ENCODE assay signal across 8 cellular contexts in the genomic region with DNA sequence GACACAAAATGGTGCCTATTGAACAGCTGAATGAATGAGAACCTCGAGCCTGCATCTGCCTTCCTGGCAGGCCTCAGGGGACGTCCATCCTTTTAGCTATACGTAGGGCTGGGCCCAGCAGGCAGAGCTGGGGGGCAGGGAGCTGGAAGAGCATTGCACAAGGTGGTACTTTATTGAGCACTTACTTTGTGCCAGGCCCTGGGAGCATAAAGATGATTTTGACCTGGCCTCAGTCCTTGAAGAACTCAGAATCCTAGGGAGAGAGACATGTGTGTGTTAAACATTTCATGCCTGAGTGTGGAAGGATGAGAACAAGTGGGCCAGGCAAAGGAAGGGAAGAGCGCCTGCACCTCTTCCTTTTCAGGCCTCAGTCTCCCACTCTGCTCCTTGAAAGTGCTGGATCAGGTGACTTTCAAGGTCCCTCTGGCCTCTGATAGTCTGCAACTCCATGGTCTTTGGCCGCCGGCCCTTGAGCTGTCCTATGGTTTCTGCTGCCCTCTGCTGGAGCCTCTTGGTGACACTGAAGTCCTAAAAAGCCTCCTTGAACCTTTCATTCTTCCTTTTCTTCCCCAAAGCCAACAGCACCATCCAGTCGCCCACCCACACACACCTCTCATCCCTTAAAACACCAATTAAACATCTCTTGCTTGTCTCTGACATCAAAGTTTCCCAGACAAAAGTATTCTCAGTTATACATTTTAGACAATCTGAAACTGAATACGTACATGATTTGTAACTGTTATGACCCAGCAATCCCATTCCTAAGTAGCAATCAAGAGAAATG. TPM values are rescaled to one million over a fixed set of nuclear protein-coding genes. Genes with fewer than 3 reads are reported as not detected.
DNase-seq lines count a peak whose midpoint lies in the region; ATAC-seq, FAIRE-seq and TF ChIP-seq lines count a peak whose summit lies in the region.

No MANE protein-coding gene starts in this region.

- CTCF ChIA-PET in AG04450 (lab: Charles Lee): interaction anchor here (0.7 to 6.7 kb wide), 34 partner anchors 9 to 206 kb away, joined by 3 to 108 read pairs (median 6); a partner anchor contains a TSS

- FAIRE-seq in GM19239 (lab: Jason Lieb, UNC): peak; percentile 40

- no peaks in the 10 kb centered on the region for H3K36me3 ChIP-seq in WERI-Rb-1

- H3K4me3 ChIP-seq in AG04450 (ENCODE audit: low read depth, low read length): no peak overlapping the region
- H3K4me3 ChIP-seq in WERI-Rb-1 (ENCODE audit: low read depth, low read length): no peak overlapping the region

- no peak for ATAC-seq in HG03354 (IDR thresholded peaks at IDR 0.05; ENCODE audit: poor library complexity, severe bottlenecking, unreplicated experiment)

- H3K27me3 ChIP-seq in AG04450 (ENCODE audit: control insufficient read depth, insufficient read depth, low read length) (peaks cover 20% of the 10 kb centered on the region), WERI-Rb-1 (ENCODE audit: insufficient read depth, low read depth, severe bottlenecking) (no peaks in the 10 kb centered on the region)

- DNase-seq in AG04450 (ENCODE audit: low read depth, low spot score) (peak; percentile 49), GM19239 (ENCODE audit: insufficient read length, low spot score) (peak; percentile 74), NCI-H2196 (lab: John Stamatoyannopoulos, UW; ENCODE audit: unreplicated experiment) (peak; percentile 90), WERI-Rb-1 (peak; percentile 93), caudate nucleus (lab: John Stamatoyannopoulos, UW) (peak in 56 of 61 donors; percentile 10 to 75 (median 46)), kidney glomerular epithelial cell (lab: John Stamatoyannopoulos, UW) (peak; percentile 84)
- DNase-seq in stimulated activated CD4-positive, alpha-beta T cell treated with anti-CD3 and anti-CD28 coated beads, Interleukin-4, amount 100 ng/mL, for 24 hours: peak; percentile 61

- H3K9me3 ChIP-seq in AG04450 (ENCODE audit: control insufficient read depth, insufficient read depth, low read length) (no peaks in the 10 kb centered on the region; the same call in 1 of the 2 replicates), WERI-Rb-1 (ENCODE audit: severe bottlenecking) (no peaks in the 10 kb centered on the region)

- H3K27ac ChIP-seq in AG04450 (ENCODE audit: low read depth, low read length) (no peak overlapping the region), WERI-Rb-1 (no peak overlapping the region; the same call in 1 of the 2 replicates), caudate nucleus (ENCODE audit: low read depth, low read length) (no peak overlapping the region)

- TF ChIP-seq CTCF in AG04450 (IDR thresholded peaks at IDR 0.05; ENCODE audit: low read depth, low read length): peak; percentile 90
- peak; percentile 97 for TF ChIP-seq CTCF in WERI-Rb-1 (IDR thresholded peaks at IDR 0.05; ENCODE audit: low read depth, low read length)

- POLR2A ChIA-PET in AG04450 (lab: Yijun Ruan, JAX): interaction anchor here (0.5 to 1.7 kb wide), 2 partner anchors 30 to 51 kb away, joined by 3 to 5 read pairs; no protein-coding TSS in a partner anchor

RNA-seq across cellular contexts. Expression of a gene that starts 3.5 kb away (rescaled TPM):
- 14.9 and 16.1 TPM in 2 replicates for polyA plus RNA-seq in AG04450 (2011; rRNA removed)
- polyA minus RNA-seq in AG04450 (2011; rRNA and poly(A)+ RNA removed): 6.2 and 8.9 TPM in 2 replicates

RNA-seq across cellular contexts. Expression of a gene that starts 29.3 kb away (rescaled TPM):
- not detected in 2 replicates for polyA plus RNA-seq in AG04450 (2011; rRNA removed)
- polyA minus RNA-seq in AG04450 (2011; rRNA and poly(A)+ RNA removed): not detected in 2 replicates

RNA-seq across cellular contexts. Expression of a gene that starts 30.4 kb away (rescaled TPM):
- polyA plus RNA-seq in AG04450 (2011; rRNA removed): not detected in 2 replicates
- 0.13 TPM in 1 of 2 replicates, not detected in the other for polyA minus RNA-seq in AG04450 (2011; rRNA and poly(A)+ RNA removed)

RNA-seq across cellular contexts. Expression of a gene that starts 31.1 kb away (rescaled TPM):
- not detected in 2 replicates for polyA plus RNA-seq in AG04450 (2011; rRNA removed)
- not detected in 2 replicates for polyA minus RNA-seq in AG04450 (2011; rRNA and poly(A)+ RNA removed)
